Comparison of ENCODE assay signal across 14 cellular contexts in genomic region chr13:78398743-78399410, GRCh38.
A peak's percentile ranks its signal among the peaks of the same experiment; 100 is the strongest.
DNase-seq lines count a peak whose midpoint lies in the region; ATAC-seq, FAIRE-seq and TF ChIP-seq lines count a peak whose summit lies in the region.
"Had no signal": no experiment of that assay in that cellular context is flagged by ENCODE, and none has a peak within 500 bp of the region (broad histone marks: within the 10 kb centered on the region; RNA-seq: fewer than 3 reads in every experiment).

No MANE protein-coding gene starts in this region.

- H3K27ac ChIP-seq in tibial artery = no peak overlapping the region

- DNase-seq in GM12891 (ENCODE audit: insufficient read length, low spot score) = peak; percentile 12
- no peak for DNase-seq in stimulated activated naive CD4-positive, alpha-beta T cell treated with Interleukin-2 at 50 U/mL for 16 hours (lab: John Stamatoyannopoulos, UW)
- no peak for DNase-seq in tibial artery
- DNase-seq in NCI-H2227 (lab: John Stamatoyannopoulos, UW; ENCODE audit: unreplicated experiment) = no peak
- DNase-seq in posterior cingulate gyrus = no peak
- DNase-seq: activated CD8-positive, alpha-beta memory T cell treated with anti-CD3 and anti-CD28 coated beads for 24 hours; amygdala; GOT3; hypothalamus; NCI-H524 treated with DMSO at 0.1 percent for 48 hours; right cardiac atrium had no signal

- intact Hi-C loops in tibial artery (cut with DNase I; ENCODE audit: low total_unique reads) (no loop called here), posterior cingulate gyrus (cut with DNase I) (no loop called here)

- peak; percentile 81 for FAIRE-seq in GM12891 (lab: Jason Lieb, UNC)

- H3K27me3 ChIP-seq in tibial artery = no peaks in the 10 kb centered on the region

- H3K9me3 ChIP-seq in tibial artery = no peaks in the 10 kb centered on the region

- no peak overlapping the region for H3K4me3 ChIP-seq in tibial artery

- TF ChIP-seq CTCF in tibial artery (IDR thresholded peaks at IDR 0.05) = no peak

- H3K36me3 ChIP-seq in tibial artery = no peaks in the 10 kb centered on the region

- TF ChIP-seq POLR2A in GM12891 (IDR thresholded peaks at IDR 0.05; ENCODE audit: low read depth, low read length) = no peak

- no peaks in the 10 kb centered on the region for H3K4me1 ChIP-seq in tibial artery

- ATAC-seq in GM19372 (IDR thresholded peaks at IDR 0.05; ENCODE audit: low read depth, unreplicated experiment) (peak; percentile 91), HG02759 (IDR thresholded peaks at IDR 0.05; ENCODE audit: unreplicated experiment) (peak; percentile 88), HG03439 (IDR thresholded peaks at IDR 0.05; ENCODE audit: unreplicated experiment) (peak; percentile 95)
- ATAC-seq: right cardiac atrium had no signal

TF ChIP-seq in GM12891, 5 proteins besides CTCF, POLR2A, EP300 and RAD21:
- TF ChIP-seq SPI1 (IDR thresholded peaks at IDR 0.05; ENCODE audit: low read depth, low read length) (peak; percentile 92), PAX5 (IDR thresholded peaks at IDR 0.05; ENCODE audit: insufficient read depth, low read length, severe bottlenecking) (no peak)
